2 cellular contexts compared by ENCODE assay signal in genomic region chr9:131276107-131276888, GRCh38.
TF ChIP-seq lines count a peak whose summit lies in the region.

TSS of gene FAM78A (minus strand) at chr9:131276510. CDS start at chr9:131276179, 331 bp downstream.

TF ChIP-seq in A549, 52 proteins besides CTCF, POLR2A, EP300 and RAD21 (continued from another document):
- no peak for TF ChIP-seq REST (IDR thresholded peaks at IDR 0.05)
- no peak for TF ChIP-seq MAX (IDR thresholded peaks at IDR 0.05)
- no peak for TF ChIP-seq MAZ (IDR thresholded peaks at IDR 0.05; ENCODE audit: borderline replicate concordance, low read depth, low read length)
- TF ChIP-seq HOXB5 (CRISPR knock-in tag; IDR thresholded peaks at IDR 0.05), result no peak
- TF ChIP-seq SREBF2 (IDR thresholded peaks at IDR 0.05), result no peak
- TF ChIP-seq BCL3 (IDR thresholded peaks at IDR 0.05), result no peak
TF ChIP-seq in A549: peak in this region for 0.

TF ChIP-seq in HCT116, 20 proteins besides CTCF, POLR2A, EP300 and RAD21 (continued from another document):
- TF ChIP-seq ZBTB33 (IDR thresholded peaks at IDR 0.05; ENCODE audit: extremely low read depth, insufficient replicate concordance, low read length) (no peak), EGR1 (IDR thresholded peaks at IDR 0.05; ENCODE audit: low read depth) (no peak), SIN3A (IDR thresholded peaks at IDR 0.05; ENCODE audit: low read depth) (no peak), TCF7L2 (IDR thresholded peaks at IDR 0.05; ENCODE audit: borderline replicate concordance, extremely low read depth, insufficient read depth, insufficient read length) (no peak), POLR2AphosphoS5 (IDR thresholded peaks at IDR 0.05; ENCODE audit: low read depth, low read length) (no peak), YY1 (IDR thresholded peaks at IDR 0.05; ENCODE audit: extremely low read depth, insufficient replicate concordance, low read depth, low read length) (no peak)
TF ChIP-seq in HCT116: peak in this region for 0.
